Comparison of ENCODE assay signal across 8 cellular contexts in genomic region chr17:31321481-31321880, GRCh38. TPM values are rescaled to one million over a fixed set of nuclear protein-coding genes. Genes with fewer than 3 reads are reported as not detected.
DNase-seq lines count a peak whose midpoint lies in the region; ATAC-seq and TF ChIP-seq lines count a peak whose summit lies in the region.

Gene EVI2A (minus strand): TSS chr17:31321622. CDS start chr17:31319013, 2,609 bp downstream.

- no peak within 1 kb of the TSS for H3K4me3 ChIP-seq in epithelial cell of esophagus (ENCODE audit: low read length)
- H3K4me3 ChIP-seq in tibial nerve: peak within 1 kb of the TSS in 2 of 4 donors; percentile 24 to 28

- WGBS in tibial nerve, 2 donors: 60 to 68% methylated on average over 3 of the region's 3 CpGs

- no peaks in the 10 kb centered on the region for H3K9me3 Mint-ChIP-seq in osteocyte (ENCODE audit: unreplicated experiment)

- H3K9me3 ChIP-seq in tibial nerve: no peaks in the 10 kb centered on the region

- no peak for TF ChIP-seq CTCF in GM10266 (IDR thresholded peaks at IDR 0.05; ENCODE audit: control insufficient read depth, insufficient read depth, low read depth, missing control alignments)
- TF ChIP-seq CTCF in epithelial cell of esophagus (IDR thresholded peaks at IDR 0.05; ENCODE audit: insufficient read depth, low read depth, low read length, missing control alignments): no peak
- no peak for TF ChIP-seq CTCF in osteocyte (IDR thresholded peaks at IDR 0.05)
- no peak for TF ChIP-seq CTCF in tibial nerve (IDR thresholded peaks at IDR 0.05)

- no peak for TF ChIP-seq POLR2A in tibial nerve (IDR thresholded peaks at IDR 0.05)

- peaks cover 0 to 6% (median 2%) of the 10 kb centered on the region in 4 donors for H3K4me1 ChIP-seq in tibial nerve

- H3K4me1 Mint-ChIP-seq in osteocyte (ENCODE audit: unreplicated experiment): peaks cover 14% of the 10 kb centered on the region

- peak within 1 kb of the TSS in 3 of 4 donors; percentile 51 to 76 (median 62) for H3K27ac ChIP-seq in tibial nerve

- no peak within 1 kb of the TSS for H3K4me3 Mint-ChIP-seq in osteocyte (ENCODE audit: unreplicated experiment)

- H3K27me3 ChIP-seq in tibial nerve: no peaks in the 10 kb centered on the region

- H3K36me3 ChIP-seq in tibial nerve: peaks cover 0 to 8% (median 0%) of the 10 kb centered on the region in 3 donors

- DNase-seq in GM10266 (ENCODE audit: extremely low spot score) (peak; percentile 62), NAMALWA (ENCODE audit: low spot score) (peak; percentile 91), epithelial cell of esophagus (ENCODE audit: low read depth) (peak; percentile 58), osteocyte (ENCODE audit: extremely low spot score, unreplicated experiment) (no peak), tibial nerve (ENCODE audit: low spot score in 2 of 2) (no peak), COLO668 (lab: John Stamatoyannopoulos, UW; ENCODE audit: unreplicated experiment) (no peak)
- DNase-seq in activated CD8-positive, alpha-beta memory T cell treated with anti-CD3 and anti-CD28 coated beads for 4 hours (ENCODE audit: low read depth in 2 of 2): peak; percentile 60 to 78

- peaks cover 10% of the 10 kb centered on the region for H3K36me3 Mint-ChIP-seq in osteocyte (ENCODE audit: unreplicated experiment)

- peak within 1 kb of the TSS; percentile 43 for H3K27ac Mint-ChIP-seq in osteocyte (ENCODE audit: unreplicated experiment)

- no peaks in the 10 kb centered on the region for H3K27me3 Mint-ChIP-seq in osteocyte (ENCODE audit: unreplicated experiment)

- peak in 1 of 2 donors; percentile 43 for TF ChIP-seq EP300 in tibial nerve (IDR thresholded peaks at IDR 0.05)

- no peak for ATAC-seq in GM19328 (IDR thresholded peaks at IDR 0.05; ENCODE audit: unreplicated experiment)

RNA-seq across cellular contexts. Expression of gene EVI2A, which starts in this region (rescaled TPM):
- total RNA-seq in osteocyte (not detected in 2 replicates), tibial nerve (1 to 10 TPM; 2.9 to 5.5 (median 4.2) TPM)

Comparison
In these comparisons a context has a peak if more than half of its experiments do, and no peak if none do; other contexts are left out.
1. DNase-seq: peak in GM10266 (single experiment), NAMALWA (single experiment), activated CD8-positive, alpha-beta memory T cell treated with anti-CD3 and anti-CD28 coated beads for 4 hours (2 of 2) and epithelial cell of esophagus (single experiment); none in osteocyte (single experiment), tibial nerve (0 of 2) and COLO668 (single experiment).